In genomic region chr5:79611046-79611829, GRCh38 we compare ENCODE assay signal across 8 cellular contexts. TPM values are rescaled to one million over a fixed set of nuclear protein-coding genes. Genes with fewer than 3 reads are reported as not detected.
DNase-seq lines count a peak whose midpoint lies in the region; ATAC-seq and TF ChIP-seq lines count a peak whose summit lies in the region.

No MANE protein-coding gene starts in this region.

- DNase-seq in AG09309 (ENCODE audit: low read depth): no peak
- DNase-seq in MG63: no peak
- DNase-seq in effector memory CD8-positive, alpha-beta T cell: no peak
- no peak for DNase-seq in natural killer cell treated with Interleukin-12 subunit alpha and Interleukin-12 subunit beta and Interleukin-15 and Interleukin-18, amount 100 ng/mL, for 72 hours (ENCODE audit: low spot score)
- DNase-seq in NCI-H146 (lab: John Stamatoyannopoulos, UW): no peak
- DNase-seq in omental fat pad (ENCODE audit: low spot score): no peak
- DNase-seq in NCI-H1105 (lab: John Stamatoyannopoulos, UW): no peak

- no peaks in the 10 kb centered on the region for H3K9me3 Mint-ChIP-seq in effector memory CD8-positive, alpha-beta T cell
- H3K9me3 Mint-ChIP-seq in natural killer cell treated with Interleukin-12 subunit alpha and Interleukin-12 subunit beta and Interleukin-15 and Interleukin-18, amount 100 ng/mL, for 72 hours: no peaks in the 10 kb centered on the region

- no peak for ATAC-seq in effector memory CD8-positive, alpha-beta T cell (replicated peaks)
- ATAC-seq in natural killer cell treated with Interleukin-12 subunit alpha and Interleukin-12 subunit beta and Interleukin-15 and Interleukin-18, amount 100 ng/mL, for 72 hours: no peak
- no peak for ATAC-seq in omental fat pad (ENCODE audit: low FRiP score)
- ATAC-seq in GM21526 (IDR thresholded peaks at IDR 0.05; ENCODE audit: low FRiP score, unreplicated experiment): no peak

- TF ChIP-seq CTCF in AG09309 (IDR thresholded peaks at IDR 0.05; ENCODE audit: control insufficient read depth, insufficient read depth, low read depth, low read length, missing control alignments): no peak
- no peak for TF ChIP-seq CTCF in omental fat pad (IDR thresholded peaks at IDR 0.05)

- H3K4me3 ChIP-seq in AG09309 (ENCODE audit: control insufficient read depth, low read depth, low read length) (peak overlapping the region; percentile 99), MG63 (peak overlapping the region; percentile 30)

- peaks cover 34% of the 10 kb centered on the region for H3K36me3 Mint-ChIP-seq in effector memory CD8-positive, alpha-beta T cell (ENCODE audit: insufficient read depth)
- H3K36me3 Mint-ChIP-seq in natural killer cell treated with Interleukin-12 subunit alpha and Interleukin-12 subunit beta and Interleukin-15 and Interleukin-18, amount 100 ng/mL, for 72 hours: peaks cover 13% of the 10 kb centered on the region

- H3K4me3 Mint-ChIP-seq in effector memory CD8-positive, alpha-beta T cell: peak overlapping the region; percentile 97 to 99
- peak overlapping the region; percentile 98 for H3K4me3 Mint-ChIP-seq in natural killer cell treated with Interleukin-12 subunit alpha and Interleukin-12 subunit beta and Interleukin-15 and Interleukin-18, amount 100 ng/mL, for 72 hours

- no peaks in the 10 kb centered on the region for H3K9me3 ChIP-seq in MG63

- H3K4me1 Mint-ChIP-seq in effector memory CD8-positive, alpha-beta T cell (ENCODE audit: low read depth in 2 of 2): peaks cover 21 to 33% of the 10 kb centered on the region in 2 donors
- H3K4me1 Mint-ChIP-seq in natural killer cell treated with Interleukin-12 subunit alpha and Interleukin-12 subunit beta and Interleukin-15 and Interleukin-18, amount 100 ng/mL, for 72 hours (ENCODE audit: low read depth in 2 of 2): peaks cover 20 to 33% of the 10 kb centered on the region in 2 donors

- peaks cover 20% of the 10 kb centered on the region for H3K36me3 ChIP-seq in MG63

- peak overlapping the region in 1 of 2 donors; percentile 99 for H3K27ac Mint-ChIP-seq in effector memory CD8-positive, alpha-beta T cell
- peak overlapping the region; percentile 97 to 100 for H3K27ac Mint-ChIP-seq in natural killer cell treated with Interleukin-12 subunit alpha and Interleukin-12 subunit beta and Interleukin-15 and Interleukin-18, amount 100 ng/mL, for 72 hours

- no peaks in the 10 kb centered on the region for H3K27me3 ChIP-seq in MG63

- peaks cover 0 to under 1% of the 10 kb centered on the region in 2 donors for H3K27me3 Mint-ChIP-seq in effector memory CD8-positive, alpha-beta T cell
- H3K27me3 Mint-ChIP-seq in natural killer cell treated with Interleukin-12 subunit alpha and Interleukin-12 subunit beta and Interleukin-15 and Interleukin-18, amount 100 ng/mL, for 72 hours: no peaks in the 10 kb centered on the region

RNA-seq across cellular contexts. Expression of gene TENT2, which starts 1.0 kb away (rescaled TPM):
- 23.5 and 30.8 TPM in 2 replicates for total RNA-seq in MG63 (2014; rRNA removed; shearing (Covaris generic); ENCODE audit: low replicate concordance)
- total RNA-seq in natural killer cell treated with Interleukin-12 subunit alpha and Interleukin-12 subunit beta and Interleukin-15 and Interleukin-18, amount 100 ng/mL, for 72 hours: 100 to 1,000 TPM; 118 to 144 TPM
- total RNA-seq in omental fat pad: 10 to 100 TPM; 49.2 to 90.2 (median 76.6) TPM
